25 cellular contexts compared by ENCODE assay signal in the genomic region with DNA sequence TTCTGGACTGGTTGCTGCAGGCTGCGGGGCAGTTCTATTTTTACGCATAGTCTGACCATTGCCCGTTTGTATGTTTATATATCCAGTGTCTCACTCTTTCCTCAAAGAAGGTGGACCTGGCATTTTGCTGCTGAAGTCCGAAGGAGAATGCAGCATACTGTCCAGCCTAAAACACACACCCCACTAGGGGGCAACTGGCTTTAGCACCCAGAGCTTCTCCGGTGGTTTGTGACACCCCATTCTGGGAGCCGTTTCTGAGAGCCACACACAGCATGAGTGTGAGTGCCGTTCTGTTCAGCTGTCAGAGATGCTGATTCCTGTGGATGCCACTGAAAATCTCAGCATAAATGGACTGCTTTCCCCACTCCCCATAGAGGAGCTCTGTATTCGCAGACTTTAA.
"Had no signal": no experiment of that assay in that cellular context is flagged by ENCODE, and none has a peak within 500 bp of the region (broad histone marks: within the 10 kb centered on the region; RNA-seq: fewer than 3 reads in every experiment).

No MANE protein-coding gene starts in this region.

- H3K27me3 ChIP-seq: ascending aorta, breast epithelium, esophagus squamous epithelium, foreskin keratinocyte, ovary, tibial artery had no signal

- H3K36me3 ChIP-seq: ascending aorta, breast epithelium, esophagus squamous epithelium, lower lobe of right lung, ovary, tibial artery had no signal

- DNase-seq: activated CD4-positive, alpha-beta T cell treated with anti-CD3 and anti-CD28 coated beads for 1 hour; activated CD8-positive, alpha-beta memory T cell treated with anti-CD3 and anti-CD28 coated beads for 24 hours; activated CD8-positive, alpha-beta memory T cell treated with anti-CD3 and anti-CD28 coated beads, Interleukin-2, amount 50 U/mL, for 48 hours; activated effector memory CD4-positive, alpha-beta T cell treated with Interleukin-2 at 50 U/mL for 16 hours; activated naive CD4-positive, alpha-beta T cell treated with anti-CD3 and anti-CD28 coated beads, Interleukin-2, amount 10 ng/mL, durations not matched to agents 7 days and 5 days; activated naive CD8-positive, alpha-beta T cell treated with anti-CD3 and anti-CD28 coated beads, Interleukin-2, amount 50 U/mL, for 24 hours; activated T-cell treated with anti-CD3 and anti-CD28 coated beads, Interleukin-2, amount 50 U/mL, for 48 hours; cerebellar nuclear complex; effector memory CD4-positive, alpha-beta T cell; esophagus squamous epithelium; foreskin keratinocyte; glutamatergic neuron; hypothalamus; islet precursor cell; lower lobe of right lung; naive thymus-derived CD8-positive, alpha-beta T cell; ovary; psoas muscle; right cardiac atrium; stimulated activated CD4-positive, alpha-beta T cell treated with anti-CD3 and anti-CD28 coated beads, Interleukin-2, amount 100 ng/mL, for 24 hours; stimulated activated naive CD4-positive, alpha-beta T cell treated with Interleukin-2 at 50 U/mL for 16 hours; tibial artery had no signal

- ATAC-seq: activated naive CD8-positive, alpha-beta T cell treated with anti-CD3 and anti-CD28 coated beads, Interleukin-2, amount 50 U/mL, for 24 hours; foreskin keratinocyte; lower lobe of right lung; naive thymus-derived CD8-positive, alpha-beta T cell; psoas muscle; right cardiac atrium had no signal

- H3K9me3 ChIP-seq: ovary, tibial artery had no signal

- H3K27ac ChIP-seq: ascending aorta, breast epithelium, esophagus squamous epithelium, foreskin keratinocyte, lower lobe of right lung, ovary, psoas muscle, tibial artery, VCaP had no signal

- H3K4me3 ChIP-seq: ascending aorta, breast epithelium, esophagus squamous epithelium, lower lobe of right lung, ovary, psoas muscle, tibial artery had no signal

- H3K4me1 ChIP-seq: ascending aorta, breast epithelium, lower lobe of right lung, psoas muscle, tibial artery had no signal
